In the genomic region with DNA sequence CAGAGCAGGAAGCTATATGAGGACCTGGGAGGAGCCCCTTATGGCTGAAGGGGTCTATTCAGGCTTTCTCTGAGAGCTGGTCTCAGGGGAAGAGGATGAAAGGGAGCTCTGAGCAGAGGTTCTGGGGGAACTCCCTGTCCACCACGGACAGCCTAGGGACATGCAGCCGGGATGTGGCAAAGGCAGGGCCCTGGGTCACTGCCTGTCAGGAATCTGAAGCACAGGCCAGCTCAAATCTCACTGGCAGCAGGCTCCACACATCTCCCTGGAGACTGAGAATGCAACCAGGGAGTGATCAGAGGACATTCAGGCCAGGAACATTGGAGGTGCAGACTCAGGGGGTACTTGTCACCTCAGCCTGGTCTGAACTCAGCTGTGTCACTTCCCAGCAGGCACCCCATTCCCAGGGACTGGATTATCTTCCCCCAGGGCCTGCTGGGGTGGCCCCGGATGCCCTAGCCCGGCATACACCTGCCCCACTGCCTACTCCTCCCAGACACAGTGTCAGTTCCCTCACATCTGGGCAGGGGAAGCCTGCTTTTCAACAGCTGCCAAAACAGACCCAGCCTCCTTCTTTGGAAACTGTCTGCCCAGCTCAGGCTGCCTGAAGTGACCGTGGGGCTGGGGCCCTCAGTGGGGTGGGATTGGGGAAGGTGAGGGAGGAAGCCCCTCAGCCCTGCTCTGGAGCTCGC, we compare ENCODE assay signal across 21 cellular contexts. TPM values are rescaled to one million over a fixed set of nuclear protein-coding genes. Genes with fewer than 3 reads are reported as not detected.
DNase-seq lines count a peak whose midpoint lies in the region; ATAC-seq and TF ChIP-seq lines count a peak whose summit lies in the region.
"Had no signal": no experiment of that assay in that cellular context is flagged by ENCODE, and none has a peak within 500 bp of the region (broad histone marks: within the 10 kb centered on the region; RNA-seq: fewer than 3 reads in every experiment).

No MANE protein-coding gene starts in this region.

- no peaks in the 10 kb centered on the region for H3F3A ChIP-seq in SK-N-SH (replicated peaks; ENCODE audit: insufficient read depth)

- no peaks in the 10 kb centered on the region for H3K36me3 ChIP-seq in SK-N-SH (replicated peaks in 1 of 2; ENCODE audit: control insufficient read depth in 1 of 2, insufficient read depth in 2 of 2, low read length in 1 of 2)
- H3K36me3 ChIP-seq: sigmoid colon, SJSA1, uterus had no signal

- 33% methylated on average over 1 of the region's 6 CpGs for WGBS in SK-N-SH (ENCODE audit: low lambda C conversion rate)

- POLR2A ChIA-PET in SK-N-SH (lab: Yijun Ruan, JAX) = interaction anchor here (0.9 to 5.0 kb wide), 4 partner anchors 11 to 28 kb away, joined by 3 to 19 read pairs (median 8); no protein-coding TSS in a partner anchor

- TF ChIP-seq EP300 in SK-N-SH (IDR thresholded peaks at IDR 0.05; ENCODE audit: borderline replicate concordance in 1 of 2, low read depth in 1 of 2, low read length in 1 of 2) = no peak

- no peak overlapping the region for H3K4me3 ChIP-seq in SK-N-SH (ENCODE audit: low read depth in 2 of 2, low read length in 1 of 2)
- H3K4me3 ChIP-seq: sigmoid colon, SJSA1, uterus had no signal

- no peak overlapping the region for H2AFZ ChIP-seq in SK-N-SH (ENCODE audit: low read depth)

- TF ChIP-seq RAD21 in SK-N-SH (IDR thresholded peaks at IDR 0.05; ENCODE audit: low read length) = no peak

- CTCF ChIA-PET in SK-N-SH (lab: Yijun Ruan, JAX) = interaction anchor here (0.8 to 3.4 kb wide), 7 partner anchors 10 to 90 kb away, joined by 3 to 22 read pairs (median 4); no protein-coding TSS in a partner anchor

- peak; percentile 48 for DNase-seq in NCI-H82 (lab: John Stamatoyannopoulos, UW)
- no peak for DNase-seq in NCI-H82 treated with DMSO at 0.1 percent for 48 hours (lab: John Stamatoyannopoulos, UW; ENCODE audit: unreplicated experiment)
- peak; percentile 39 for DNase-seq in SK-N-SH
- peak; percentile 42 for DNase-seq in left ventricle myocardium superior
- peak; percentile 44 for DNase-seq in retina
- DNase-seq in NCI-H1092 treated with DMSO at 0.1 percent for 48 hours (lab: John Stamatoyannopoulos, UW) = no peak
- DNase-seq in NCI-H2196 treated with DMSO at 0.1 percent for 48 hours (lab: John Stamatoyannopoulos, UW; ENCODE audit: unreplicated experiment) = no peak
- DNase-seq: activated CD4-positive, alpha-beta T cell treated with anti-CD3 and anti-CD28 coated beads for 36 hours; activated CD8-positive, alpha-beta memory T cell treated with anti-CD3 and anti-CD28 coated beads, Interleukin-2, amount 50 U/mL, for 4 hours; activated gamma-delta T cell treated with Interleukin-2 at 50 U/mL for 16 hours; CD8-positive, alpha-beta T cell; cortex of kidney; head of caudate nucleus; NCI-H1436 treated with DMSO at 0.1 percent for 48 hours; sigmoid colon; uterus had no signal

- H3K9me3 ChIP-seq in SK-N-SH = no peaks in the 10 kb centered on the region
- H3K9me3 ChIP-seq: sigmoid colon, SJSA1, uterus had no signal

- no peak overlapping the region; a peak in 1 of 4 replicates for H3K27ac ChIP-seq in SK-N-SH (ENCODE audit: low read depth in 2 of 2, low read length in 1 of 2)
- H3K27ac ChIP-seq: sigmoid colon, SJSA1, uterus had no signal

- no peak for TF ChIP-seq CTCF in SK-N-SH (IDR thresholded peaks at IDR 0.05)

- no peaks in the 10 kb centered on the region for H3K9me2 ChIP-seq in SK-N-SH

- no peak overlapping the region for H3K9ac ChIP-seq in SK-N-SH

- intact Hi-C loops in left ventricle myocardium superior (cut with micrococcal nuclease) = no loop called here

- no peaks in the 10 kb centered on the region for H3K27me3 ChIP-seq in SK-N-SH (ENCODE audit: insufficient read depth)
- H3K27me3 ChIP-seq: sigmoid colon, SJSA1, uterus had no signal

- no peaks in the 10 kb centered on the region for H4K20me1 ChIP-seq in SK-N-SH (ENCODE audit: insufficient read depth)

- no peaks in the 10 kb centered on the region for H3K79me2 ChIP-seq in SK-N-SH (ENCODE audit: insufficient read depth)

- ATAC-seq in left ventricle myocardium superior = peak; percentile 71
- no peak for ATAC-seq in HG03135 (IDR thresholded peaks at IDR 0.05; ENCODE audit: unreplicated experiment)
- ATAC-seq: activated CD4-positive, alpha-beta T cell treated with anti-CD3 and anti-CD28 coated beads for 36 hours; CD8-positive, alpha-beta T cell; HCT116 had no signal

- peaks cover 14 to 48% of the 10 kb centered on the region in 2 experiments; a peak in 3 of 4 replicates for H3K4me1 ChIP-seq in SK-N-SH (ENCODE audit: control insufficient read depth in 1 of 2, insufficient read depth in 2 of 2, low read depth in 1 of 2, low read length in 1 of 2)
- H3K4me1 ChIP-seq: sigmoid colon, SJSA1, uterus had no signal

- no peak overlapping the region for H3K4me2 ChIP-seq in SK-N-SH

TF ChIP-seq in SK-N-SH, 30 proteins besides CTCF, POLR2A, EP300 and RAD21 (continues in another document):
- TF ChIP-seq GATA2 (CRISPR knock-in tag; IDR thresholded peaks at IDR 0.05) (no peak), FOXM1 (IDR thresholded peaks at IDR 0.05; ENCODE audit: low read depth) (no peak), MAX (IDR thresholded peaks at IDR 0.05; ENCODE audit: low read depth) (no peak), NFIC (IDR thresholded peaks at IDR 0.05; ENCODE audit: borderline replicate concordance) (no peak), TEAD4 (IDR thresholded peaks at IDR 0.05; ENCODE audit: borderline replicate concordance, insufficient read depth) (no peak), ELF1 (IDR thresholded peaks at IDR 0.05) (no peak), FOSL2 (IDR thresholded peaks at IDR 0.05; ENCODE audit: borderline replicate concordance, low read depth) (no peak), REST (IDR thresholded peaks at IDR 0.05; ENCODE audit: low read depth, low read length) (no peak), GABPA (IDR thresholded peaks at IDR 0.05; ENCODE audit: low read depth) (no peak)
- TF ChIP-seq, protein P1, sequence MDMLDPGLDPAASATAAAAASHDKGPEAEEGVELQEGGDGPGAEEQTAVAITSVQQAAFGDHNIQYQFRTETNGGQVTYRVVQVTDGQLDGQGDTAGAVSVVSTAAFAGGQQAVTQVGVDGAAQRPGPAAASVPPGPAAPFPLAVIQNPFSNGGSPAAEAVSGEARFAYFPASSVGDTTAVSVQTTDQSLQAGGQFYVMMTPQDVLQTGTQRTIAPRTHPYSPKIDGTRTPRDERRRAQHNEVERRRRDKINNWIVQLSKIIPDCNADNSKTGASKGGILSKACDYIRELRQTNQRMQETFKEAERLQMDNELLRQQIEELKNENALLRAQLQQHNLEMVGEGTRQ (IDR thresholded peaks at IDR 0.05; ENCODE audit: borderline replicate concordance, low read depth, low read length) = no peak
- TF ChIP-seq, protein P2, sequence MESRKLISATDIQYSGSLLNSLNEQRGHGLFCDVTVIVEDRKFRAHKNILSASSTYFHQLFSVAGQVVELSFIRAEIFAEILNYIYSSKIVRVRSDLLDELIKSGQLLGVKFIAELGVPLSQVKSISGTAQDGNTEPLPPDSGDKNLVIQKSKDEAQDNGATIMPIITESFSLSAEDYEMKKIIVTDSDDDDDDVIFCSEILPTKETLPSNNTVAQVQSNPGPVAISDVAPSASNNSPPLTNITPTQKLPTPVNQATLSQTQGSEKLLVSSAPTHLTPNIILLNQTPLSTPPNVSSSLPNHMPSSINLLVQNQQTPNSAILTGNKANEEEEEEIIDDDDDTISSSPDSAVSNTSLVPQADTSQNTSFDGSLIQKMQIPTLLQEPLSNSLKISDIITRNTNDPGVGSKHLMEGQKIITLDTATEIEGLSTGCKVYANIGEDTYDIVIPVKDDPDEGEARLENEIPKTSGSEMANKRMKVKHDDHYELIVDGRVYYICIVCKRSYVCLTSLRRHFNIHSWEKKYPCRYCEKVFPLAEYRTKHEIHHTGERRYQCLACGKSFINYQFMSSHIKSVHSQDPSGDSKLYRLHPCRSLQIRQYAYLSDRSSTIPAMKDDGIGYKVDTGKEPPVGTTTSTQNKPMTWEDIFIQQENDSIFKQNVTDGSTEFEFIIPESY (IDR thresholded peaks at IDR 0.05; ENCODE audit: borderline replicate concordance, low read depth) = no peak

RNA-seq across cellular contexts. Expression of gene SEMA3F, which starts 18.3 kb away (rescaled TPM):
- 23.9 and 30.4 TPM in 2 replicates for polyA plus RNA-seq in SK-N-SH (2012; rRNA removed)
- polyA plus RNA-seq in SK-N-SH (2012; cell fraction: cytosol; rRNA removed) = 15.5 and 23.2 TPM in 2 replicates
- polyA plus RNA-seq in SK-N-SH (2012; cell fraction: nucleus; rRNA removed) = 32.9 and 38.3 TPM in 2 replicates
- 11.4 TPM for total RNA-seq in left ventricle myocardium superior

RNA-seq across cellular contexts. Expression of gene RBM5, which starts 48.1 kb away (rescaled TPM):
- polyA plus RNA-seq in SK-N-SH (2012; rRNA removed) = 113 and 168 TPM in 2 replicates
- polyA plus RNA-seq in SK-N-SH (2012; cell fraction: cytosol; rRNA removed) = 64.0 and 104 TPM in 2 replicates
- 383 and 633 TPM in 2 replicates for polyA plus RNA-seq in SK-N-SH (2012; cell fraction: nucleus; rRNA removed)
- 73.8 TPM for total RNA-seq in left ventricle myocardium superior

RNA-seq across cellular contexts. Expression of gene GNAT1, which starts 54.5 kb away (rescaled TPM):
- polyA plus RNA-seq in SK-N-SH (2012; rRNA removed) = not detected in 2 replicates
- polyA plus RNA-seq in SK-N-SH (2012; cell fraction: cytosol; rRNA removed) = not detected in 2 replicates
- polyA plus RNA-seq in SK-N-SH (2012; cell fraction: nucleus; rRNA removed) = 0.12 TPM in 1 of 2 replicates, not detected in the other
- total RNA-seq in left ventricle myocardium superior = not detected
- total RNA-seq: astrocyte, neural crest cell, sigmoid colon, SJSA1, uterus had no signal

Comparison
In these comparisons a context has a peak if more than half of its experiments do, and no peak if none do; other contexts are left out.
1. DNase-seq: peak in NCI-H82 (single experiment), SK-N-SH (single experiment), left ventricle myocardium superior (single experiment) and retina (single experiment); none in NCI-H82 treated with DMSO at 0.1 percent for 48 hours (single experiment), NCI-H1092 treated with DMSO at 0.1 percent for 48 hours (single experiment) and NCI-H2196 treated with DMSO at 0.1 percent for 48 hours (single experiment).